In genomic region chr3:178472941-178473340, GRCh38 we compare ENCODE assay signal across 11 cellular contexts.
"Had no signal": no experiment of that assay in that cellular context is flagged by ENCODE, and none has a peak within 500 bp of the region (broad histone marks: within the 10 kb centered on the region; RNA-seq: fewer than 3 reads in every experiment).

No MANE protein-coding gene starts in this region.

- H3K4me3 ChIP-seq: GM23248, GM23338, HAP-1 had no signal

- H3K4me1 ChIP-seq: HAP-1 had no signal

- H3K9me3 ChIP-seq: HAP-1 had no signal

- H3K4me2 ChIP-seq: GM23338 had no signal

- H3K27ac ChIP-seq: GM23248 had no signal

- H3K36me3 ChIP-seq: HAP-1 had no signal

- FAIRE-seq: H1, H54 had no signal

- H2AFZ ChIP-seq: GM23248, GM23338 had no signal

- DNase-seq: GM23248, GOT3, H7, H9, HCEC 1CT, HFFc6 had no signal

- ATAC-seq: GM23338, HCT116 had no signal

- H3K9ac ChIP-seq: GM23248 had no signal
